ENCODE assay signal across 23 cellular contexts in genomic region chr19:52070496-52070895, GRCh38. TPM values are rescaled to one million over a fixed set of nuclear protein-coding genes. Genes with fewer than 3 reads are reported as not detected.
DNase-seq lines count a peak whose midpoint lies in the region; ATAC-seq, FAIRE-seq and TF ChIP-seq lines count a peak whose summit lies in the region.
"Had no signal": no experiment of that assay in that cellular context is flagged by ENCODE, and none has a peak within 500 bp of the region (broad histone marks: within the 10 kb centered on the region; RNA-seq: fewer than 3 reads in every experiment).

No MANE protein-coding gene starts in this region.

- H3K9ac ChIP-seq in mucosa of rectum (ENCODE audit: low read depth in 1 of 2, low read length in 2 of 2), result no peak overlapping the region

- FAIRE-seq in RCC 7860 (lab: Jason Lieb, UNC), result no peak
- FAIRE-seq: small intestine had no signal

- peaks cover 66 to 80% of the 10 kb centered on the region in 2 donors for H3K36me3 ChIP-seq in mucosa of rectum (ENCODE audit: control insufficient read depth in 2 of 2, insufficient read depth in 2 of 2, low read length in 2 of 2)

- no peak overlapping the region for H3K27ac ChIP-seq in coronary artery
- H3K27ac ChIP-seq in mucosa of rectum (ENCODE audit: low read depth in 2 of 2, low read length in 2 of 2), result no peak overlapping the region
- H3K27ac ChIP-seq: tibial artery had no signal

- no peaks in the 10 kb centered on the region for H3K27me3 ChIP-seq in mucosa of rectum (ENCODE audit: control insufficient read depth in 2 of 2, insufficient read depth in 2 of 2, low read length in 2 of 2)
- H3K27me3 ChIP-seq: tibial artery had no signal

- H3K9me3 ChIP-seq in mucosa of rectum (ENCODE audit: control insufficient read depth in 2 of 2, low read length in 2 of 2), result peaks cover 64 to 68% of the 10 kb centered on the region in 2 donors

- DNase-seq in Daoy (ENCODE audit: low read depth) (peak; percentile 15), RCC 7860 (ENCODE audit: low spot score) (peak; percentile 55), coronary artery (ENCODE audit: low spot score) (no peak), NCI-H510A treated with DMSO at 0.1 percent for 48 hours (lab: John Stamatoyannopoulos, UW) (no peak), SIG-M5 treated with dmso at 0.1 percent for 504 hours (lab: John Stamatoyannopoulos, UW; ENCODE audit: unreplicated experiment) (no peak), superior temporal gyrus (ENCODE audit: extremely low spot score) (no peak)
- DNase-seq: activated CD4-positive, alpha-beta T cell treated with anti-CD3 and anti-CD28 coated beads for 4 hours; activated naive CD8-positive, alpha-beta T cell treated with anti-CD3 and anti-CD28 coated beads for 36 hours; CD8-positive, alpha-beta memory T cell; dermis blood vessel endothelial cell; DMS53; erythroblast; left colon; NCI-H1092 treated with DMSO at 0.1 percent for 48 hours; NCI-H774; SHP77 treated with DMSO at 0.1 percent for 48 hours; small intestine; stimulated activated naive CD4-positive, alpha-beta T cell; T-cell; tibial artery had no signal

- no peak for ATAC-seq in GM18909 (IDR thresholded peaks at IDR 0.05; ENCODE audit: poor library complexity, unreplicated experiment)
- ATAC-seq: HCT116, left colon, T-cell had no signal

- no peak for TF ChIP-seq CTCF in coronary artery (IDR thresholded peaks at IDR 0.05)

- H3K4me3 ChIP-seq in coronary artery (peak overlapping the region; percentile 12), mucosa of rectum (ENCODE audit: low read length in 2 of 2) (peak overlapping the region; percentile 23 to 30)
- H3K4me3 ChIP-seq: tibial artery had no signal

- no peaks in the 10 kb centered on the region for H3K4me1 ChIP-seq in mucosa of rectum (ENCODE audit: control insufficient read depth in 2 of 2, insufficient read depth in 2 of 2, low read length in 2 of 2)
- H3K4me1 ChIP-seq: tibial artery had no signal

RNA-seq across cellular contexts. Expression of gene ZNF432, which starts 21.9 kb away (rescaled TPM):
- 7.3 and 9.0 TPM in 2 replicates for total RNA-seq in Daoy (2014; rRNA removed; shearing (Covaris generic))

RNA-seq across cellular contexts. Expression of gene ZNF841, which starts 25.1 kb away (rescaled TPM):
- 12.1 and 12.5 TPM in 2 replicates for total RNA-seq in Daoy (2014; rRNA removed; shearing (Covaris generic))

RNA-seq across cellular contexts. Expression of gene ZNF614, which starts 42.3 kb away (rescaled TPM):
- 12.1 and 14.8 TPM in 2 replicates for total RNA-seq in Daoy (2014; rRNA removed; shearing (Covaris generic))

Comparison
In these comparisons a context has a peak if more than half of its experiments do, and no peak if none do; other contexts are left out.
1. DNase-seq: peak in Daoy (single experiment) and RCC 7860 (single experiment); none in coronary artery (single experiment), NCI-H510A treated with DMSO at 0.1 percent for 48 hours (single experiment), SIG-M5 treated with dmso at 0.1 percent for 504 hours (single experiment) and superior temporal gyrus (single experiment).